8 cellular contexts compared by ENCODE assay signal in the genomic region with DNA sequence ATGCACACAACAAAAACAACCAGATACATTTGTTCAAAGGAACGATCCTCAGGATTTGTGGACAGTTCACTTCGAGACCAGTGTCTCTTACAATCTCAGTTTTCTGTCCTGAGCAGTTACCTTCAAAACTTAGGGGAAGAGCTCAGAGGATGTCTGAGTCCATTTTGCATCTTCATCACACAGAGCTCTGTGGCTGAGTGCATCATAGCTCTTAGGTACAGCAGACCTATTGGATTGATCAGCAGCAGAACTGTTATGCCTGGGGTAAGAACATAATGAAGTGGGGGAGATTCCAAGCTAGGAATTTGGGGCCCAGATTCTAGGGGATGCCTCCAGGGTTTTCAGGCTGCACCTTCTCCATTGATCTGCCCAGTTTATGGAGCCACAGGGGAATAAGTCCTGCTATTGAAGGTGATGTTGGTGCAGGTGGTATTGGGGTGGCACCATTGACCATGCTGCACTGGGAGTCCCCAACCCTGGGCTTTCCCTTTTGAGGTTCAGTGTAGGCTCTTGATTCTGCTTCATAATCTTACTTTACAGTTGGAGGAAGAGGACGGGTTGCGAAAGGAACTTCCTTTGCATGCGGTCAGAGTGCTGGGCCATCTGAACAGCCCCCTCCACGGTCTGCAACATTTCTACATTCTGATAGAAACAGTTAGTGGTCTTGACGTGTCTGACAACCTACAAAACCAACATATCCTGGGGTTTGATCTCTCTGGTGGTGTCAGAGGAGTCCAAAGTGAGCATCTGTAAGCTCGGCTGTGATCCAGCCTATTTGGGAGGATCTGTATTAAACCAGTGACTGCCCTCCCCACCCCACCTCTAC.
A peak's percentile ranks its signal among the peaks of the same experiment; 100 is the strongest.
DNase-seq lines count a peak whose midpoint lies in the region; ATAC-seq and TF ChIP-seq lines count a peak whose summit lies in the region.

No MANE protein-coding gene starts in this region.

- H3K27me3 Mint-ChIP-seq in activated T-helper 17 cell treated with anti-CD3 and anti-CD28 coated beads, Interleukin-2, amount 50 U/mL, for 72 hours: no peaks in the 10 kb centered on the region

- no peak overlapping the region for H2BK120ac ChIP-seq in neuronal stem cell (ENCODE audit: low read depth, low read length)

- H3K4me3 ChIP-seq in Loucy (ENCODE audit: low read length, poor library complexity, severe bottlenecking): peak overlapping the region; percentile 68
- H3K4me3 ChIP-seq in neuronal stem cell (ENCODE audit: low read length in 2 of 2): no peak overlapping the region
- no peak overlapping the region for H3K4me3 ChIP-seq in MG63

- no peak overlapping the region for H3K27ac ChIP-seq in neuronal stem cell (replicated peaks; ENCODE audit: low read length)

- in situ Hi-C loops in GM13977 (cut with MboI; ENCODE audit: low pct_unique_long_range_greater_than_20kb, low sequenced_read_pairs, unreplicated experiment): no loop called here

- no CpG with 5 or more reads among the region's 8 CpGs for WGBS in neuronal stem cell (ENCODE audit: extremely low coverage in 2 of 2, insufficient read length in 2 of 2, insufficient replicate concordance in 1 of 2), 2 donors

- no peak overlapping the region for H2BK5ac ChIP-seq in neuronal stem cell (ENCODE audit: low read length)

- H3K18ac ChIP-seq in neuronal stem cell (ENCODE audit: low read length): no peak overlapping the region

- H3K9me3 Mint-ChIP-seq in activated T-helper 17 cell treated with anti-CD3 and anti-CD28 coated beads, Interleukin-2, amount 50 U/mL, for 72 hours: no peaks in the 10 kb centered on the region

- H3K9ac ChIP-seq in Loucy (ENCODE audit: low read depth, low read length, poor library complexity, severe bottlenecking) (peak overlapping the region; percentile 81), neuronal stem cell (ENCODE audit: low read depth, low read length, poor library complexity) (no peak overlapping the region)

- peaks cover 62% of the 10 kb centered on the region for H3K4me1 ChIP-seq in Loucy (ENCODE audit: insufficient read depth, low read length, poor library complexity, severe bottlenecking)
- peaks cover 0 to 4% of the 10 kb centered on the region in 2 donors for H3K4me1 ChIP-seq in neuronal stem cell (ENCODE audit: control insufficient read depth in 2 of 2, insufficient read depth in 1 of 2, low read depth in 1 of 2, low read length in 2 of 2)

- peaks cover 8% of the 10 kb centered on the region for H3K36me3 Mint-ChIP-seq in activated T-helper 17 cell treated with anti-CD3 and anti-CD28 coated beads, Interleukin-2, amount 50 U/mL, for 72 hours (ENCODE audit: low read depth)

- no peak overlapping the region for H3K4ac ChIP-seq in neuronal stem cell (ENCODE audit: low read length)

- no peak overlapping the region for H2AFZ ChIP-seq in Loucy (ENCODE audit: low read length)
- H2AFZ ChIP-seq in neuronal stem cell (ENCODE audit: low read length): no peak overlapping the region

- peaks cover 18% of the 10 kb centered on the region for H3F3A ChIP-seq in Loucy (ENCODE audit: low read depth)

- H4K8ac ChIP-seq in neuronal stem cell (ENCODE audit: low read depth, low read length): no peak overlapping the region

- peaks cover 46% of the 10 kb centered on the region for H4K20me1 ChIP-seq in Loucy (ENCODE audit: insufficient read depth, low read length, poor library complexity, severe bottlenecking)

- peaks cover 79% of the 10 kb centered on the region for H3K79me2 ChIP-seq in Loucy (ENCODE audit: insufficient read depth, low read length)

- no peak overlapping the region for H3K14ac ChIP-seq in neuronal stem cell (ENCODE audit: low read length)

- H3K4me3 Mint-ChIP-seq in activated T-helper 17 cell treated with anti-CD3 and anti-CD28 coated beads, Interleukin-2, amount 50 U/mL, for 72 hours: peak overlapping the region; percentile 55

- peak; percentile 74 for ATAC-seq in GM21619 (IDR thresholded peaks at IDR 0.05; ENCODE audit: unreplicated experiment)
- peak; percentile 81 for ATAC-seq in activated T-helper 17 cell treated with anti-CD3 and anti-CD28 coated beads, Interleukin-2, amount 50 U/mL, for 72 hours (replicated peaks)

- no peak for TF ChIP-seq CTCF in GM13977 (IDR thresholded peaks at IDR 0.05; ENCODE audit: extremely low read depth, insufficient read depth, missing control alignments)
- no peak for TF ChIP-seq CTCF in Loucy (conservative IDR thresholded peaks at IDR 0.05; ENCODE audit: low read length)

- H3K4me1 Mint-ChIP-seq in activated T-helper 17 cell treated with anti-CD3 and anti-CD28 coated beads, Interleukin-2, amount 50 U/mL, for 72 hours: peaks cover 39% of the 10 kb centered on the region

- H3K9me2 ChIP-seq in Loucy (replicated peaks; ENCODE audit: low read depth, low read length): no peaks in the 10 kb centered on the region

- H3K27ac Mint-ChIP-seq in activated T-helper 17 cell treated with anti-CD3 and anti-CD28 coated beads, Interleukin-2, amount 50 U/mL, for 72 hours: peak overlapping the region; percentile 37

- H2BK12ac ChIP-seq in neuronal stem cell (ENCODE audit: low read length): no peak overlapping the region

- H3K9me3 ChIP-seq in Loucy (ENCODE audit: insufficient read depth, low read depth, low read length) (peaks cover 3% of the 10 kb centered on the region; the same call in 1 of the 2 replicates), neuronal stem cell (replicated peaks in 1 of 2; ENCODE audit: control insufficient read depth in 2 of 2, insufficient read depth in 1 of 2, low read depth in 1 of 2, low read length in 2 of 2) (peaks cover 0 to 11% of the 10 kb centered on the region in 2 donors), MG63 (no peaks in the 10 kb centered on the region)

- H3K23ac ChIP-seq in neuronal stem cell (ENCODE audit: low read depth, low read length, poor library complexity): no peak overlapping the region

- H3K36me3 ChIP-seq in Loucy (ENCODE audit: insufficient read depth, low read length) (peaks cover 14% of the 10 kb centered on the region; the same call in 1 of the 2 replicates), neuronal stem cell (replicated peaks in 1 of 2; ENCODE audit: control insufficient read depth in 2 of 2, insufficient read depth in 2 of 2, low read length in 2 of 2) (no peaks in the 10 kb centered on the region), MG63 (no peaks in the 10 kb centered on the region)

- H2BK15ac ChIP-seq in neuronal stem cell (ENCODE audit: low read length): no peak overlapping the region

- peak overlapping the region; percentile 98 for H3K4me2 ChIP-seq in Loucy (ENCODE audit: low read depth, low read length, poor library complexity, severe bottlenecking)
- H3K4me2 ChIP-seq in neuronal stem cell (ENCODE audit: insufficient read depth, low read length, poor library complexity, severe bottlenecking): no peak overlapping the region

- DNase-seq in GM13977 (ENCODE audit: low spot score): peak; percentile 57
- DNase-seq in stimulated activated CD8-positive, alpha-beta memory T cell treated with anti-CD3 and anti-CD28 coated beads, Interleukin-15, amount 100 ng/mL, for 24 hours (ENCODE audit: low read depth): peak; percentile 10
- no peak for DNase-seq in LoVo (ENCODE audit: low spot score)
- no peak for DNase-seq in neuronal stem cell (ENCODE audit: low spot score)
- no peak for DNase-seq in MG63

- no peak overlapping the region for H2AK5ac ChIP-seq in neuronal stem cell (ENCODE audit: low read depth, low read length)

- no peaks in the 10 kb centered on the region for H3K27me3 ChIP-seq in Loucy (ENCODE audit: insufficient read depth, low read length, poor library complexity, severe bottlenecking)
- H3K27me3 ChIP-seq in neuronal stem cell (ENCODE audit: control insufficient read depth in 3 of 3, insufficient read depth in 3 of 3, low read depth in 1 of 3, low read length in 3 of 3): no peaks in the 10 kb centered on the region
- H3K27me3 ChIP-seq in MG63: no peaks in the 10 kb centered on the region

- no peak overlapping the region for H4K91ac ChIP-seq in neuronal stem cell (ENCODE audit: low read depth, low read length, poor library complexity)

- H3K79me1 ChIP-seq in neuronal stem cell (ENCODE audit: low read depth, low read length): no peaks in the 10 kb centered on the region

Comparison
In these comparisons a context has a peak if more than half of its experiments do, and no peak if none do; other contexts are left out.
1. DNase-seq: peak in GM13977 (single experiment) and stimulated activated CD8-positive, alpha-beta memory T cell treated with anti-CD3 and anti-CD28 coated beads, Interleukin-15, amount 100 ng/mL, for 24 hours (single experiment); none in LoVo (single experiment), neuronal stem cell (single experiment) and MG63 (single experiment).